ENCODE assay signal across 18 cellular contexts in genomic region chr19:12546903-12547302, GRCh38. TPM values are rescaled to one million over a fixed set of nuclear protein-coding genes. Genes with fewer than 3 reads are reported as not detected.
DNase-seq lines count a peak whose midpoint lies in the region; ATAC-seq and TF ChIP-seq lines count a peak whose summit lies in the region.
"Had no signal": no experiment of that assay in that cellular context is flagged by ENCODE, and none has a peak within 500 bp of the region (broad histone marks: within the 10 kb centered on the region; RNA-seq: fewer than 3 reads in every experiment).

No MANE protein-coding gene starts in this region.

- H3K27ac ChIP-seq in CD8-positive, alpha-beta T cell (ENCODE audit: low read depth, low read length): no peak overlapping the region
- H3K27ac ChIP-seq: BLaER1 treated with 17β-estradiol and CSF1 and Interleukin-3, amounts not matched to agents 10 nM and 100 nM; GM23248; KMS-11; PC-9 had no signal

- intact Hi-C loops in CD8-positive, alpha-beta T cell (cut with DNase I, micrococcal nuclease): no loop called here

- peaks cover 3% of the 10 kb centered on the region for H3K36me3 ChIP-seq in CD8-positive, alpha-beta T cell (ENCODE audit: insufficient read depth, low read length)

- ATAC-seq in CD8-positive, alpha-beta T cell: no peak
- ATAC-seq in effector memory CD8-positive, alpha-beta T cell (replicated peaks): no peak
- no peak for ATAC-seq in stimulated activated effector memory CD8-positive, alpha-beta T cell treated with anti-CD3 and anti-CD28 coated beads, Interleukin-12 subunit alpha, Interleukin-12 subunit beta, amount 100 ng/mL, for 72 hours
- no peak for ATAC-seq in HG02884 (IDR thresholded peaks at IDR 0.05; ENCODE audit: unreplicated experiment)
- ATAC-seq: HCT116 had no signal

- H3K4me1 Mint-ChIP-seq in activated T-cell treated with anti-CD3 and anti-CD28 coated beads, Interleukin-2, amount 50 U/mL, for 24 hours (ENCODE audit: low read depth): peaks cover 53% of the 10 kb centered on the region
- H3K4me1 Mint-ChIP-seq in CD8-positive, alpha-beta T cell (ENCODE audit: low read depth): peaks cover 68% of the 10 kb centered on the region
- H3K4me1 Mint-ChIP-seq in effector memory CD8-positive, alpha-beta T cell (ENCODE audit: low read depth in 2 of 2): peaks cover 54 to 55% of the 10 kb centered on the region in 2 donors
- H3K4me1 Mint-ChIP-seq in stimulated activated effector memory CD8-positive, alpha-beta T cell treated with anti-CD3 and anti-CD28 coated beads, Interleukin-12 subunit alpha, Interleukin-12 subunit beta, amount 100 ng/mL, for 72 hours: peaks cover 62% of the 10 kb centered on the region

- no peaks in the 10 kb centered on the region for H3K27me3 ChIP-seq in CD8-positive, alpha-beta T cell (ENCODE audit: insufficient read depth, low read length)
- H3K27me3 ChIP-seq: BLaER1 treated with 17β-estradiol and CSF1 and Interleukin-3, amounts not matched to agents 10 nM and 100 nM had no signal

- H3K9me3 ChIP-seq in CD8-positive, alpha-beta T cell (ENCODE audit: low read length): no peaks in the 10 kb centered on the region

- no peak overlapping the region for H3K4me3 ChIP-seq in CD8-positive, alpha-beta T cell (ENCODE audit: low read depth, low read length)
- H3K4me3 ChIP-seq: BLaER1 treated with 17β-estradiol and CSF1 and Interleukin-3, amounts not matched to agents 10 nM and 100 nM; GM23248; PC-9 had no signal

- H3K4me1 ChIP-seq in CD8-positive, alpha-beta T cell (ENCODE audit: insufficient read depth, low read length): peaks cover 19% of the 10 kb centered on the region

- peaks cover 63% of the 10 kb centered on the region for H3K36me3 Mint-ChIP-seq in activated T-cell treated with anti-CD3 and anti-CD28 coated beads, Interleukin-2, amount 50 U/mL, for 24 hours (ENCODE audit: low read depth)
- peaks cover 60% of the 10 kb centered on the region for H3K36me3 Mint-ChIP-seq in CD8-positive, alpha-beta T cell
- H3K36me3 Mint-ChIP-seq in effector memory CD8-positive, alpha-beta T cell (ENCODE audit: insufficient read depth): peaks cover 23% of the 10 kb centered on the region
- peaks cover 28% of the 10 kb centered on the region for H3K36me3 Mint-ChIP-seq in stimulated activated effector memory CD8-positive, alpha-beta T cell treated with anti-CD3 and anti-CD28 coated beads, Interleukin-12 subunit alpha, Interleukin-12 subunit beta, amount 100 ng/mL, for 72 hours

- H3K27me3 Mint-ChIP-seq in activated T-cell treated with anti-CD3 and anti-CD28 coated beads, Interleukin-2, amount 50 U/mL, for 24 hours: no peaks in the 10 kb centered on the region
- no peaks in the 10 kb centered on the region for H3K27me3 Mint-ChIP-seq in CD8-positive, alpha-beta T cell (ENCODE audit: low read depth)
- H3K27me3 Mint-ChIP-seq in effector memory CD8-positive, alpha-beta T cell: no peaks in the 10 kb centered on the region

- H3K27ac Mint-ChIP-seq in activated T-cell treated with anti-CD3 and anti-CD28 coated beads, Interleukin-2, amount 50 U/mL, for 24 hours: peak overlapping the region; percentile 55
- H3K27ac Mint-ChIP-seq in CD8-positive, alpha-beta T cell: peak overlapping the region; percentile 58
- peak overlapping the region; percentile 83 to 89 for H3K27ac Mint-ChIP-seq in effector memory CD8-positive, alpha-beta T cell
- peak overlapping the region; percentile 30 for H3K27ac Mint-ChIP-seq in stimulated activated effector memory CD8-positive, alpha-beta T cell treated with anti-CD3 and anti-CD28 coated beads, Interleukin-12 subunit alpha, Interleukin-12 subunit beta, amount 100 ng/mL, for 72 hours

- DNase-seq in activated T-cell treated with anti-CD3 and anti-CD28 coated beads, Interleukin-2, amount 50 U/mL, for 24 hours: no peak
- no peak for DNase-seq in activated T-cell treated with anti-CD3 and anti-CD28 coated beads, Interleukin-2, amount 50 U/mL, for 1 hour
- DNase-seq in CD8-positive, alpha-beta T cell: no peak
- no peak for DNase-seq in effector memory CD8-positive, alpha-beta T cell
- DNase-seq in stimulated activated effector memory CD8-positive, alpha-beta T cell treated with anti-CD3 and anti-CD28 coated beads, Interleukin-12 subunit alpha, Interleukin-12 subunit beta, amount 100 ng/mL, for 72 hours (ENCODE audit: low spot score in 2 of 2): no peak
- DNase-seq in NCI-H226: no peak
- DNase-seq: COR-L47, GF-D8, GM23248, NCI-H1048, NCI-H1436 treated with DMSO at 0.1 percent for 48 hours, NCI-H2029 treated with DMSO at 0.1 percent for 48 hours, NCI-H510A, PC-9 had no signal

- H3K9me3 Mint-ChIP-seq in activated T-cell treated with anti-CD3 and anti-CD28 coated beads, Interleukin-2, amount 50 U/mL, for 24 hours: peaks cover 8% of the 10 kb centered on the region
- H3K9me3 Mint-ChIP-seq in CD8-positive, alpha-beta T cell: peaks cover 9% of the 10 kb centered on the region
- no peaks in the 10 kb centered on the region for H3K9me3 Mint-ChIP-seq in effector memory CD8-positive, alpha-beta T cell
- H3K9me3 Mint-ChIP-seq in stimulated activated effector memory CD8-positive, alpha-beta T cell treated with anti-CD3 and anti-CD28 coated beads, Interleukin-12 subunit alpha, Interleukin-12 subunit beta, amount 100 ng/mL, for 72 hours: no peaks in the 10 kb centered on the region

- POLR2A ChIA-PET in CD8-positive, alpha-beta T cell (lab: Charles Lee): no interaction called here

- no peak overlapping the region for H3K4me3 Mint-ChIP-seq in activated T-cell treated with anti-CD3 and anti-CD28 coated beads, Interleukin-2, amount 50 U/mL, for 24 hours
- H3K4me3 Mint-ChIP-seq in CD8-positive, alpha-beta T cell: no peak overlapping the region
- peak overlapping the region in 1 of 2 donors; percentile 14 for H3K4me3 Mint-ChIP-seq in effector memory CD8-positive, alpha-beta T cell
- no peak overlapping the region for H3K4me3 Mint-ChIP-seq in stimulated activated effector memory CD8-positive, alpha-beta T cell treated with anti-CD3 and anti-CD28 coated beads, Interleukin-12 subunit alpha, Interleukin-12 subunit beta, amount 100 ng/mL, for 72 hours

- TF ChIP-seq CTCF in CD8-positive, alpha-beta T cell (IDR thresholded peaks at IDR 0.05): no peak

- CTCF ChIA-PET in CD8-positive, alpha-beta T cell (lab: Charles Lee): no interaction called here

RNA-seq across cellular contexts. Expression of gene ZNF564, which starts 4.4 kb away (rescaled TPM):
- 10 to 100 TPM; 17.8 to 18.2 TPM for total RNA-seq in CD8-positive, alpha-beta T cell

Comparison
In these comparisons a context has a peak if more than half of its experiments do, and no peak if none do; other contexts are left out.
1. H3K27ac Mint-ChIP-seq: peak in every context shown above with its lines; median percentile 86 in effector memory CD8-positive, alpha-beta T cell; 58 in CD8-positive, alpha-beta T cell; 55 in activated T-cell treated with anti-CD3 and anti-CD28 coated beads, Interleukin-2, amount 50 U/mL, for 24 hours; 30 in stimulated activated effector memory CD8-positive, alpha-beta T cell treated with anti-CD3 and anti-CD28 coated beads, Interleukin-12 subunit alpha, Interleukin-12 subunit beta, amount 100 ng/mL, for 72 hours.